In genomic region chr3:196942226-196942914, GRCh38 we compare ENCODE assay signal across 7 cellular contexts. TPM values are rescaled to one million over a fixed set of nuclear protein-coding genes. Genes with fewer than 3 reads are reported as not detected.
A peak's percentile ranks its signal among the peaks of the same experiment; 100 is the strongest.
DNase-seq lines count a peak whose midpoint lies in the region; ATAC-seq, FAIRE-seq and TF ChIP-seq lines count a peak whose summit lies in the region.

TSS of gene NCBP2 (minus strand) at chr3:196942528. CDS start at chr3:196942503, 25 bp downstream.

- H3K79me2 ChIP-seq in hepatocyte = peaks cover 51% of the 10 kb centered on the region

- in situ Hi-C loops in astrocyte of the cerebellum (cut with HindIII; ENCODE audit: low sequenced_read_pairs) = no loop called here

- no peaks in the 10 kb centered on the region for H3K9me2 ChIP-seq in hepatocyte (replicated peaks; ENCODE audit: insufficient read depth)

- peak within 1 kb of the TSS; percentile 98 for H3K27ac ChIP-seq in hepatocyte

- no peaks in the 10 kb centered on the region for H3K27me3 ChIP-seq in hepatocyte

- peaks cover 3% of the 10 kb centered on the region for H4K20me1 ChIP-seq in hepatocyte (ENCODE audit: insufficient read depth, poor library complexity, severe bottlenecking)

- peak; percentile 89 for DNase-seq in GM18507 (ENCODE audit: extremely low spot score, insufficient read length, low read depth)
- peak; percentile 97 for DNase-seq in NCI-H2029 (lab: John Stamatoyannopoulos, UW)
- peak; percentile 98 for DNase-seq in T-helper 22 cell (ENCODE audit: low read depth)
- DNase-seq in astrocyte of the cerebellum (ENCODE audit: low read depth) = peak; percentile 94
- DNase-seq in hepatocyte (ENCODE audit: low spot score) = peak; percentile 99
- peak; percentile 99 for DNase-seq in retina

- ATAC-seq in HG02981 (IDR thresholded peaks at IDR 0.05; ENCODE audit: unreplicated experiment) = peak; percentile 90

- TF ChIP-seq CTCF in astrocyte of the cerebellum (IDR thresholded peaks at IDR 0.05; ENCODE audit: low read depth, low read length, missing control alignments) (peak; percentile 62), hepatocyte (IDR thresholded peaks at IDR 0.05; ENCODE audit: poor library complexity) (peak; percentile 70)

- H3K9me3 ChIP-seq in hepatocyte (ENCODE audit: low read depth) = no peaks in the 10 kb centered on the region

- H2AFZ ChIP-seq in hepatocyte = peak within 1 kb of the TSS; percentile 78

- peak within 1 kb of the TSS; percentile 94 for H3K4me2 ChIP-seq in hepatocyte

- H3K4me1 ChIP-seq in hepatocyte (ENCODE audit: insufficient read depth) = peaks cover 7% of the 10 kb centered on the region

- H3K36me3 ChIP-seq in hepatocyte (replicated peaks; ENCODE audit: insufficient read depth, low read depth) = peaks cover 3% of the 10 kb centered on the region

- 1% methylated on average over 77 of the region's 77 CpGs for WGBS in hepatocyte (ENCODE audit: low lambda C conversion rate, missing lambda C conversion rate)

- peak within 1 kb of the TSS; percentile 98 for H3K4me3 ChIP-seq in astrocyte of the cerebellum (ENCODE audit: low read depth, low read length)
- peak within 1 kb of the TSS; percentile 87 for H3K4me3 ChIP-seq in hepatocyte

- peak; percentile 92 for FAIRE-seq in GM18507 (lab: Jason Lieb, UNC)

RNA-seq across cellular contexts. Expression of gene NCBP2, which starts in this region (rescaled TPM):
- total RNA-seq in hepatocyte = 60.2 and 78.3 TPM in 2 replicates
- 94.5 and 101 TPM in 2 replicates for polyA plus RNA-seq in hepatocyte

Comparison
In these comparisons a context has a peak if more than half of its experiments do, and no peak if none do; other contexts are left out.
1. Peak in every context shown above with its lines: DNase-seq, ATAC-seq, H3K4me3 ChIP-seq and H3K27ac ChIP-seq.